Comparison of ENCODE assay signal across 9 cellular contexts in the genomic region with DNA sequence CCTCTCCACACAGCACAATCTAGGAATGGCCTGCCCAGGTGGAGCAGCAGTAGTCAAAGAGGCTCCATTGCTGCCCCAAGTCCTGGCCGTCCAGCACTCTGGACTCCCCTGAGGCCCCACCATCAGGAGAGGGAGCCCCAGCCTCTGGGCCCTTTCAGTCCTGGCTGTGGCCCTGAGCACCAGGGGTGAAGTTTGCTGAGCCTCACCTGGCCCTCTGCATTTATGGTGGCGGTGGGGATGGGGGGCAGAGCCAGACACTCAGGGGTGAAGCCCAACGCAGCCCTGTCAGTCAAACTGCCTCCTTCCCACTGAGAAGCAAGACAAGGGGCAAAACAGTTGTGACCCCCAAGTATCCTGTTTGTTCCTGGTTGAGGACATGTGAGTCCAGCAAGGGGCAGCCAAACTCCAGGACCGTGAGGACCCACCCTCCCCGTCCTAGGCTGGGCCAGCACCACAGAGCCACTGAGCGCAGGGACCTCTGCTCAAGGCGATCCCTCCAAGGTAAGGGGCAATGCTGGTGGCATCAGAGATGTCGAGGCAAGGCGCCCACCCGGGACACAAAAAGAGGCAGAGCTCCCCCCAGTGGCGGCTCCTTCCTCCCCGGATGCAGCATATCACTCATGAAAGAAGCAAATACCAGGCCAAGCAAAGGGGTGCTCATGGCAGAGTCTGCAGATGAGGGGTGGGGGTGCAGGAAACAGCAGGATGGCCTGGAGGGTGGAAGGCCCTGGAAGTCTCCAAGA. TPM values are rescaled to one million over a fixed set of nuclear protein-coding genes. Genes with fewer than 3 reads are reported as not detected.
DNase-seq lines count a peak whose midpoint lies in the region; ATAC-seq, FAIRE-seq and TF ChIP-seq lines count a peak whose summit lies in the region.
"Had no signal": no experiment of that assay in that cellular context is flagged by ENCODE, and none has a peak within 500 bp of the region (broad histone marks: within the 10 kb centered on the region; RNA-seq: fewer than 3 reads in every experiment).

No MANE protein-coding gene starts in this region.

- H3K9me3 ChIP-seq in A549, result no peaks in the 10 kb centered on the region
- 0 out of 2 replicates have a peak, but pooled peaks cover 5% of the 10 kb centered on the region for H3K9me3 ChIP-seq in PC-3 (ENCODE audit: low read length)
- no peaks in the 10 kb centered on the region for H3K9me3 ChIP-seq in smooth muscle cell (replicated peaks; ENCODE audit: low read depth)

- TF ChIP-seq CTCF in A549 (IDR thresholded peaks at IDR 0.05), result peak; percentile 46
- TF ChIP-seq CTCF in GM12875 (IDR thresholded peaks at IDR 0.05; ENCODE audit: borderline replicate concordance, insufficient read depth, low read depth, low read length), result peak; percentile 78
- TF ChIP-seq CTCF in PC-3 (conservative IDR thresholded peaks at IDR 0.05; ENCODE audit: low read depth, low read length), result peak; percentile 71
- TF ChIP-seq CTCF in smooth muscle cell (IDR thresholded peaks at IDR 0.05; ENCODE audit: borderline replicate concordance, insufficient read depth, poor library complexity, severe bottlenecking), result peak; percentile 55

- no peak overlapping the region for H3K9ac ChIP-seq in PC-3 (ENCODE audit: low read length)
- H3K9ac ChIP-seq in smooth muscle cell (ENCODE audit: low read depth), result no peak overlapping the region

- H4K20me1 ChIP-seq in PC-3 (ENCODE audit: low read length) (no peaks in the 10 kb centered on the region), smooth muscle cell (ENCODE audit: low read depth) (no peaks in the 10 kb centered on the region)

- no peak for TF ChIP-seq POLR2A in A549 (IDR thresholded peaks at IDR 0.05; ENCODE audit: low read length)

- no peaks in the 10 kb centered on the region for H3K9me2 ChIP-seq in PC-3 (replicated peaks; ENCODE audit: low read length)

- BruUV-seq in PC-3 (replicated peaks; lab: Mats Ljungman, UMichigan), result no TSS peak

- intact Hi-C loops in PC-3 (cut with micrococcal nuclease), result loop anchor here (10.0 kb wide), 1 partner anchor 143 kb away; a partner anchor contains a TSS

- H3K27me3 ChIP-seq in PC-3 (ENCODE audit: low read length) (no peaks in the 10 kb centered on the region), smooth muscle cell (ENCODE audit: low read depth) (peaks cover 18% of the 10 kb centered on the region)

- peak; percentile 39 to 52 for DNase-seq in A549 (ENCODE audit: low read depth in 1 of 2, low spot score in 1 of 2)
- DNase-seq in PC-3, result peak; percentile 37
- DNase-seq in activated T-helper 9 cell treated with anti-CD3 and anti-CD28 coated beads, Interleukin-2, amount 50 U/mL, for 16 hours (ENCODE audit: low read depth), result peak; percentile 38
- DNase-seq in glomerular visceral epithelial cell (ENCODE audit: extremely low spot score), result peak; percentile 37
- no peak for DNase-seq in smooth muscle cell (lab: John Stamatoyannopoulos, UW; ENCODE audit: unreplicated experiment)
- DNase-seq in NCI-H187 treated with DMSO at 0.1 percent for 48 hours (lab: John Stamatoyannopoulos, UW), result no peak

- H3F3A ChIP-seq in PC-3 (ENCODE audit: low read length, unreplicated experiment) (no peaks in the 10 kb centered on the region), smooth muscle cell (ENCODE audit: low read depth) (no peaks in the 10 kb centered on the region)

- no peaks in the 10 kb centered on the region for H3K36me3 ChIP-seq in PC-3 (ENCODE audit: low read depth, low read length)
- H3K36me3 ChIP-seq in smooth muscle cell (ENCODE audit: low read depth), result no peaks in the 10 kb centered on the region

- FAIRE-seq in A549 (lab: Jason Lieb, UNC), result no peak
- FAIRE-seq: islet of Langerhans had no signal

- POLR2A ChIA-PET in A549 (lab: Yijun Ruan, JAX), result no interaction called here
- POLR2A ChIA-PET in PC-3 (lab: Charles Lee; ENCODE audit: unreplicated experiment), result no interaction called here

- ATAC-seq in A549 (peak; percentile 6 to 47; a peak in 3 of 6 replicates), PC-3 (peak; percentile 28; the same call in 1 of the 2 replicates), HG02588 (IDR thresholded peaks at IDR 0.05; ENCODE audit: unreplicated experiment) (no peak)

- TF ChIP-seq RAD21 in A549 (conservative IDR thresholded peaks at IDR 0.05 in 1 of 2, IDR thresholded peaks at IDR 0.05 in 1 of 2), result peak; percentile 61 to 66

- H3K4me3 ChIP-seq in A549 (no peak overlapping the region), GM12875 (ENCODE audit: low read depth, low read length) (no peak overlapping the region), PC-3 (ENCODE audit: low read length) (no peak overlapping the region), smooth muscle cell (no peak overlapping the region)

- H2AFZ ChIP-seq in PC-3 (ENCODE audit: low read length) (no peak overlapping the region), smooth muscle cell (ENCODE audit: low read depth) (no peak overlapping the region)

- H3K4me2 ChIP-seq in A549 (no peak overlapping the region), PC-3 (ENCODE audit: low read length) (no peak overlapping the region), smooth muscle cell (no peak overlapping the region)

- no peak for TF ChIP-seq EP300 in A549 (IDR thresholded peaks at IDR 0.05)

- no peak overlapping the region for H3K27ac ChIP-seq in A549
- H3K27ac ChIP-seq in PC-3 (ENCODE audit: low read length), result no peak overlapping the region
- no peak overlapping the region for H3K27ac ChIP-seq in smooth muscle cell (ENCODE audit: low read depth)

- CTCF ChIA-PET in A549 (lab: Yijun Ruan, JAX), result interaction anchor here (1.0 to 2.0 kb wide), 3 partner anchors 10 to 351 kb away, joined by 3 to 12 read pairs (median 3); no protein-coding TSS in a partner anchor
- CTCF ChIA-PET in PC-3 (lab: Charles Lee), result no interaction called here

- H3K4me1 ChIP-seq in A549, result peaks cover 2% of the 10 kb centered on the region; the same call in 1 of the 3 replicates
- H3K4me1 ChIP-seq in PC-3 (ENCODE audit: insufficient read depth, low read length), result no peaks in the 10 kb centered on the region
- no peaks in the 10 kb centered on the region for H3K4me1 ChIP-seq in smooth muscle cell (ENCODE audit: low read depth)

- WGBS in A549 (ENCODE audit: missing lambda C conversion rate), result 53% methylated on average over 12 of the region's 12 CpGs
- 34% methylated on average over 12 of the region's 12 CpGs for WGBS in smooth muscle cell (ENCODE audit: low lambda C conversion rate)

- H3K79me2 ChIP-seq in PC-3 (ENCODE audit: low read length) (no peaks in the 10 kb centered on the region), smooth muscle cell (ENCODE audit: low read depth) (no peaks in the 10 kb centered on the region)

TF ChIP-seq in A549, 52 proteins besides CTCF, POLR2A, EP300 and RAD21:
- TF ChIP-seq, protein P1, sequence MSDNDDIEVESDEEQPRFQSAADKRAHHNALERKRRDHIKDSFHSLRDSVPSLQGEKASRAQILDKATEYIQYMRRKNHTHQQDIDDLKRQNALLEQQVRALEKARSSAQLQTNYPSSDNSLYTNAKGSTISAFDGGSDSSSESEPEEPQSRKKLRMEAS (IDR thresholded peaks at IDR 0.05), result no peak
- no peak for TF ChIP-seq ZFP36 (IDR thresholded peaks at IDR 0.05; ENCODE audit: borderline replicate concordance, partially characterized antibody)
- peak; percentile 58; the same call in 2 of the 3 replicates for TF ChIP-seq SMC3 (IDR thresholded peaks at IDR 0.05)
- TF ChIP-seq, protein P2, sequence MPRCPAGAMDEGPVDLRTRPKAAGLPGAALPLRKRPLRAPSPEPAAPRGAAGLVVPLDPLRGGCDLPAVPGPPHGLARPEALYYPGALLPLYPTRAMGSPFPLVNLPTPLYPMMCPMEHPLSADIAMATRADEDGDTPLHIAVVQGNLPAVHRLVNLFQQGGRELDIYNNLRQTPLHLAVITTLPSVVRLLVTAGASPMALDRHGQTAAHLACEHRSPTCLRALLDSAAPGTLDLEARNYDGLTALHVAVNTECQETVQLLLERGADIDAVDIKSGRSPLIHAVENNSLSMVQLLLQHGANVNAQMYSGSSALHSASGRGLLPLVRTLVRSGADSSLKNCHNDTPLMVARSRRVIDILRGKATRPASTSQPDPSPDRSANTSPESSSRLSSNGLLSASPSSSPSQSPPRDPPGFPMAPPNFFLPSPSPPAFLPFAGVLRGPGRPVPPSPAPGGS (IDR thresholded peaks at IDR 0.05), result no peak
- no peak for TF ChIP-seq HOXB5 (CRISPR knock-in tag; IDR thresholded peaks at IDR 0.05)
- no peak for TF ChIP-seq ESRRA (IDR thresholded peaks at IDR 0.05; ENCODE audit: borderline replicate concordance, low read length)
- no peak for TF ChIP-seq HOXB13 (CRISPR knock-in tag; IDR thresholded peaks at IDR 0.05; ENCODE audit: low read depth)

RNA-seq across cellular contexts. Expression of a gene that starts 4.8 kb away (rescaled TPM):
- polyA plus RNA-seq in A549 (2011; rRNA removed), result 0.25 and 0.36 TPM in 2 replicates
- 0.26 and 0.63 TPM in 2 replicates for polyA plus RNA-seq in A549 (2012; cell fraction: cytosol; rRNA removed)
- polyA plus RNA-seq in A549 (2012; cell fraction: nucleus; rRNA removed), result 3.4 and 6.2 TPM in 2 replicates
- 0.46 to 0.67 TPM (median 0.58 TPM) in 3 replicates for polyA plus RNA-seq in A549 (2017; fragmentation: RNase III; extraction: RNeasy Plus Mini Kit Qiagen cat#74134 plus additional on column Dnase treatment)
- polyA minus RNA-seq in A549 (2011; rRNA and poly(A)+ RNA removed), result 0.12 and 0.29 TPM in 2 replicates
- total RNA-seq in PC-3 (2014; rRNA removed), result 0.17 TPM in 1 of 2 replicates, not detected in the other
- 0.31 TPM in 1 of 2 replicates, not detected in the other for total RNA-seq in smooth muscle cell
- 0.65 and 1.2 TPM in 2 replicates for polyA plus RNA-seq in smooth muscle cell

Comparison
In these comparisons a context has a peak if more than half of its experiments do, and no peak if none do; other contexts are left out.
1. DNase-seq: peak in A549 (2 of 2), PC-3 (single experiment), activated T-helper 9 cell treated with anti-CD3 and anti-CD28 coated beads, Interleukin-2, amount 50 U/mL, for 16 hours (single experiment) and glomerular visceral epithelial cell (single experiment); none in smooth muscle cell (single experiment) and NCI-H187 treated with DMSO at 0.1 percent for 48 hours (single experiment).
2. Peak in every context shown above with its lines, with median percentiles within 50 percentile points of each other: CTCF ChIP-seq.